Comparison of ENCODE assay signal across 24 cellular contexts in genomic region chr18:44818148-44818547, GRCh38.
A peak's percentile ranks its signal among the peaks of the same experiment; 100 is the strongest.
DNase-seq lines count a peak whose midpoint lies in the region; ATAC-seq and TF ChIP-seq lines count a peak whose summit lies in the region.
"Had no signal": no experiment of that assay in that cellular context is flagged by ENCODE, and none has a peak within 500 bp of the region (broad histone marks: within the 10 kb centered on the region; RNA-seq: fewer than 3 reads in every experiment).

No MANE protein-coding gene starts in this region.

- H3F3A ChIP-seq in DOHH2 (ENCODE audit: control insufficient read depth, insufficient read depth), result peaks cover 2% of the 10 kb centered on the region; the same call in 1 of the 2 replicates
- H3F3A ChIP-seq in GM23248 (ENCODE audit: insufficient read depth), result 0 out of 2 replicates have a peak, but pooled peaks cover 6% of the 10 kb centered on the region

- no peaks in the 10 kb centered on the region for H3K36me3 ChIP-seq in DOHH2 (ENCODE audit: control insufficient read depth, low read length)
- H3K36me3 ChIP-seq in gastrocnemius medialis, result no peaks in the 10 kb centered on the region
- H3K36me3 ChIP-seq in GM23248 (ENCODE audit: low read depth), result no peaks in the 10 kb centered on the region
- H3K36me3 ChIP-seq: sigmoid colon had no signal

- H3K79me2 ChIP-seq in DOHH2 (ENCODE audit: control insufficient read depth, low read length) (no peaks in the 10 kb centered on the region), GM23248 (ENCODE audit: insufficient read depth) (no peaks in the 10 kb centered on the region)

- H3K27me3 Mint-ChIP-seq in HFFc6 (ENCODE audit: insufficient read depth), result peaks cover 6% of the 10 kb centered on the region; the same call in 1 of the 2 replicates

- ATAC-seq in gastrocnemius medialis, result no peak
- ATAC-seq: WTC11 had no signal

- peaks cover 4% of the 10 kb centered on the region; the same call in 1 of the 2 replicates for H3K9me3 Mint-ChIP-seq in HFFc6
- H3K9me3 Mint-ChIP-seq: activated naive CD4-positive, alpha-beta T cell treated with anti-CD3 and anti-CD28 coated beads for 36 hours; brain; stimulated activated effector memory CD8-positive, alpha-beta T cell treated with anti-CD3 and anti-CD28 coated beads, Interleukin-12 subunit alpha, Interleukin-12 subunit beta, amount 100 ng/mL, for 72 hours; WTC11 had no signal

- intact Hi-C loops in gastrocnemius medialis (cut with DNase I; ENCODE audit: low total_unique reads), result loop anchor here (2.0 kb wide), 1 partner anchor 13 kb away; no protein-coding TSS in a partner anchor

- H3K4me3 ChIP-seq in DOHH2 (ENCODE audit: low read length) (peak overlapping the region; percentile 43), gastrocnemius medialis (no peak overlapping the region), GM23248 (no peak overlapping the region)
- H3K4me3 ChIP-seq: lung, sigmoid colon had no signal

- H3K9me2 ChIP-seq in DOHH2 (replicated peaks; ENCODE audit: control insufficient read depth, low read length) (no peaks in the 10 kb centered on the region), GM23248 (ENCODE audit: insufficient read depth) (no peaks in the 10 kb centered on the region)
- H3K9me2 ChIP-seq: SK-N-SH had no signal

- H3K27me3 ChIP-seq in DOHH2 (ENCODE audit: control insufficient read depth, low read length), result no peaks in the 10 kb centered on the region
- H3K27me3 ChIP-seq in gastrocnemius medialis, result no peaks in the 10 kb centered on the region
- H3K27me3 ChIP-seq in GM23248 (replicated peaks; ENCODE audit: insufficient read depth), result no peaks in the 10 kb centered on the region
- H3K27me3 ChIP-seq: sigmoid colon had no signal

- 90 to 94% methylated on average over 6 of the region's 6 CpGs for WGBS in GM23248 (ENCODE audit: low coverage in 1 of 2, low lambda C conversion rate in 2 of 2, missing lambda C conversion rate in 2 of 2), 2 experiments

- no peak overlapping the region for H3K4me3 Mint-ChIP-seq in HFFc6
- H3K4me3 Mint-ChIP-seq: activated naive CD4-positive, alpha-beta T cell treated with anti-CD3 and anti-CD28 coated beads for 36 hours; brain; stimulated activated effector memory CD8-positive, alpha-beta T cell treated with anti-CD3 and anti-CD28 coated beads, Interleukin-12 subunit alpha, Interleukin-12 subunit beta, amount 100 ng/mL, for 72 hours; WTC11 had no signal

- H3K9me3 ChIP-seq in DOHH2 (ENCODE audit: control insufficient read depth, insufficient read depth, low read length) (no peaks in the 10 kb centered on the region), gastrocnemius medialis (no peaks in the 10 kb centered on the region), GM23248 (ENCODE audit: low read depth) (no peaks in the 10 kb centered on the region)
- H3K9me3 ChIP-seq: sigmoid colon, SK-N-SH had no signal

- DNase-seq in left kidney (ENCODE audit: low read depth, low spot score), result peak; percentile 89
- DNase-seq in gastrocnemius medialis, result no peak
- DNase-seq in GM23248, result no peak
- DNase-seq in HFFc6, result no peak
- no peak for DNase-seq in ureter (ENCODE audit: low spot score)
- no peak for DNase-seq in NCI-H748 treated with DMSO at 0.1 percent for 48 hours (lab: John Stamatoyannopoulos, UW)
- DNase-seq: activated CD4-positive, alpha-beta T cell treated with anti-CD3 and anti-CD28 coated beads, Interleukin-2, amount 50 U/mL, for 1 hour; activated naive CD4-positive, alpha-beta T cell treated with anti-CD3 and anti-CD28 coated beads for 36 hours; activated T-cell treated with anti-CD3 and anti-CD28 coated beads, Interleukin-2, amount 50 U/mL, for 48 hours; cerebellar nuclear complex; GF-D8; head of caudate nucleus; NCI-H146; posterior cingulate gyrus; sigmoid colon; SK-N-SH; stimulated activated CD4-positive, alpha-beta T cell treated with anti-CD3 and anti-CD28 coated beads, Interleukin-4, amount 100 ng/mL, for 24 hours had no signal

- H3K9ac ChIP-seq in GM23248, result no peak overlapping the region
- H3K9ac ChIP-seq: SK-N-SH had no signal

- H3K27ac Mint-ChIP-seq in HFFc6, result no peak overlapping the region
- H3K27ac Mint-ChIP-seq: activated naive CD4-positive, alpha-beta T cell treated with anti-CD3 and anti-CD28 coated beads for 36 hours; stimulated activated effector memory CD8-positive, alpha-beta T cell treated with anti-CD3 and anti-CD28 coated beads, Interleukin-12 subunit alpha, Interleukin-12 subunit beta, amount 100 ng/mL, for 72 hours had no signal

- H3K4me1 ChIP-seq in DOHH2 (ENCODE audit: control insufficient read depth, low read length) (peaks cover 44% of the 10 kb centered on the region), gastrocnemius medialis (peaks cover 36 to 42% of the 10 kb centered on the region in 2 donors), GM23248 (ENCODE audit: insufficient read depth) (peaks cover 3% of the 10 kb centered on the region; the same call in 1 of the 2 replicates)

- no peaks in the 10 kb centered on the region for H3K36me3 Mint-ChIP-seq in HFFc6 (ENCODE audit: low read depth)
- H3K36me3 Mint-ChIP-seq: WTC11 had no signal

- H3K4me2 ChIP-seq in DOHH2 (ENCODE audit: low read length), result peak overlapping the region; percentile 64
- H3K4me2 ChIP-seq in GM23248 (ENCODE audit: unreplicated experiment), result no peak overlapping the region
- H3K4me2 ChIP-seq: SK-N-SH had no signal

- H3K27ac ChIP-seq in DOHH2 (ENCODE audit: low read depth, low read length) (peak overlapping the region; percentile 68), VCaP (peak overlapping the region; percentile 75), gastrocnemius medialis (peak overlapping the region; percentile 75 to 86 (median 82)), GM23248 (no peak overlapping the region)
- H3K27ac ChIP-seq: HL-60 had no signal

- in situ Hi-C loops in gastrocnemius medialis (cut with MboI; ENCODE audit: low sequenced_read_pairs in 4 of 4), result no loop called here
- in situ Hi-C loops in GM23248 (cut with MboI), result no loop called here

- H4K20me1 ChIP-seq in DOHH2 (ENCODE audit: control insufficient read depth, insufficient read depth, low read depth, low read length) (no peaks in the 10 kb centered on the region), GM23248 (ENCODE audit: insufficient read depth) (no peaks in the 10 kb centered on the region)

- no peak overlapping the region for H2AFZ ChIP-seq in GM23248

- no peak for TF ChIP-seq POLR2A in gastrocnemius medialis (IDR thresholded peaks at IDR 0.05)

- TF ChIP-seq CTCF in DOHH2 (IDR thresholded peaks at IDR 0.05; ENCODE audit: low read depth, low read length, poor library complexity, severe bottlenecking), result no peak
- no peak for TF ChIP-seq CTCF in VCaP (conservative IDR thresholded peaks at IDR 0.05)
- no peak for TF ChIP-seq CTCF in gastrocnemius medialis (IDR thresholded peaks at IDR 0.05 in 4 of 5, conservative IDR thresholded peaks at IDR 0.05 in 1 of 5)
- TF ChIP-seq CTCF in HFFc6 (IDR thresholded peaks at IDR 0.05), result no peak

- H3K4me1 Mint-ChIP-seq in HFFc6 (ENCODE audit: low read depth), result no peaks in the 10 kb centered on the region
